11 cellular contexts compared by ENCODE assay signal in genomic region chr10:7046615-7047014, GRCh38.
DNase-seq lines count a peak whose midpoint lies in the region; ATAC-seq and TF ChIP-seq lines count a peak whose summit lies in the region.
"Had no signal": no experiment of that assay in that cellular context is flagged by ENCODE, and none has a peak within 500 bp of the region (broad histone marks: within the 10 kb centered on the region; RNA-seq: fewer than 3 reads in every experiment).

No MANE protein-coding gene starts in this region.

- H3K4me1 Mint-ChIP-seq in effector memory CD8-positive, alpha-beta T cell (ENCODE audit: low read depth in 2 of 2): peaks cover 53 to 60% of the 10 kb centered on the region in 2 donors
- no peaks in the 10 kb centered on the region for H3K4me1 Mint-ChIP-seq in mesothelial cell of epicardium

- intact Hi-C loops in Right ventricle myocardium superior (cut with DNase I): no loop called here

- no peak for TF ChIP-seq CTCF in mesothelial cell of epicardium (IDR thresholded peaks at IDR 0.05; ENCODE audit: unreplicated experiment)

- peak overlapping the region; percentile 17 to 62 for H3K4me3 Mint-ChIP-seq in effector memory CD8-positive, alpha-beta T cell
- H3K4me3 Mint-ChIP-seq in mesothelial cell of epicardium: no peak overlapping the region
- H3K4me3 Mint-ChIP-seq: activated naive CD8-positive, alpha-beta T cell; neural progenitor cell had no signal

- ATAC-seq in GM18508 (IDR thresholded peaks at IDR 0.05; ENCODE audit: insufficient read depth, unreplicated experiment) (peak; percentile 40), GM21423 (IDR thresholded peaks at IDR 0.05; ENCODE audit: unreplicated experiment) (peak; percentile 43), HG03280 (IDR thresholded peaks at IDR 0.05; ENCODE audit: unreplicated experiment) (peak; percentile 36), GM19023 (IDR thresholded peaks at IDR 0.05; ENCODE audit: unreplicated experiment) (no peak), Right ventricle myocardium superior (ENCODE audit: poor library complexity) (no peak)
- ATAC-seq in effector memory CD8-positive, alpha-beta T cell (replicated peaks): peak; percentile 62

- H3K27me3 Mint-ChIP-seq in effector memory CD8-positive, alpha-beta T cell: no peaks in the 10 kb centered on the region
- H3K27me3 Mint-ChIP-seq in mesothelial cell of epicardium (ENCODE audit: low read depth): peaks cover 32% of the 10 kb centered on the region
- H3K27me3 Mint-ChIP-seq: activated naive CD8-positive, alpha-beta T cell had no signal

- peaks cover 6% of the 10 kb centered on the region for H3K36me3 Mint-ChIP-seq in effector memory CD8-positive, alpha-beta T cell (ENCODE audit: insufficient read depth)
- no peaks in the 10 kb centered on the region for H3K36me3 Mint-ChIP-seq in mesothelial cell of epicardium
- H3K36me3 Mint-ChIP-seq: neural progenitor cell had no signal

- peak overlapping the region; percentile 23 to 85 for H3K27ac Mint-ChIP-seq in effector memory CD8-positive, alpha-beta T cell
- no peak overlapping the region for H3K27ac Mint-ChIP-seq in mesothelial cell of epicardium
- H3K27ac Mint-ChIP-seq: activated naive CD8-positive, alpha-beta T cell; neural progenitor cell had no signal

- DNase-seq in effector memory CD8-positive, alpha-beta T cell: peak in 1 of 3 experiments; percentile 17
- DNase-seq in AG20443 (ENCODE audit: low spot score) (no peak), mesothelial cell of epicardium (ENCODE audit: low spot score in 2 of 2, unreplicated experiment in 2 of 2) (no peak), Right ventricle myocardium superior (no peak)
- DNase-seq: H7 had no signal

- peaks cover 0 to 3% of the 10 kb centered on the region in 2 donors for H3K9me3 Mint-ChIP-seq in effector memory CD8-positive, alpha-beta T cell
- H3K9me3 Mint-ChIP-seq in mesothelial cell of epicardium: peaks cover 17% of the 10 kb centered on the region

Comparison
In these comparisons a context has a peak if more than half of its experiments do, and no peak if none do; other contexts are left out.
1. ATAC-seq: peak in GM18508 (single experiment), GM21423 (single experiment), HG03280 (single experiment) and effector memory CD8-positive, alpha-beta T cell (single experiment); none in GM19023 (single experiment) and Right ventricle myocardium superior (single experiment).